Comparison of ENCODE assay signal across 8 cellular contexts in genomic region chr1:51236548-51237312, GRCh38. TPM values are rescaled to one million over a fixed set of nuclear protein-coding genes. Genes with fewer than 3 reads are reported as not detected.
DNase-seq lines count a peak whose midpoint lies in the region; ATAC-seq and TF ChIP-seq lines count a peak whose summit lies in the region.

No MANE protein-coding gene starts in this region.

- ATAC-seq in HG03103 (IDR thresholded peaks at IDR 0.05; ENCODE audit: low read depth, unreplicated experiment): peak; percentile 14
- peak; percentile 46 for ATAC-seq in upper lobe of right lung

- DNase-seq in NCI-H748 (lab: John Stamatoyannopoulos, UW; ENCODE audit: unreplicated experiment) (peak; percentile 73), NCI-H748 treated with DMSO at 0.1 percent for 48 hours (lab: John Stamatoyannopoulos, UW) (no peak), germinal center (ENCODE audit: low spot score) (peak; percentile 34), occipital lobe (lab: John Stamatoyannopoulos, UW) (peak; percentile 27), upper lobe of right lung (peak; percentile 76)
- DNase-seq in activated effector memory CD4-positive, alpha-beta T cell treated with anti-CD3 and anti-CD28 coated beads, Interleukin-2, amount 50 U/mL, for 16 hours: peak; percentile 76

- H3K79me2 ChIP-seq in OCI-LY3 (ENCODE audit: low read length): peaks cover 27% of the 10 kb centered on the region

- peak overlapping the region; percentile 79 for H3K9ac ChIP-seq in OCI-LY3 (ENCODE audit: low read length)

- no peak for TF ChIP-seq CTCF in OCI-LY3 (IDR thresholded peaks at IDR 0.05; ENCODE audit: low read depth, low read length)
- TF ChIP-seq CTCF in upper lobe of right lung (IDR thresholded peaks at IDR 0.05): no peak

- H3K27me3 ChIP-seq in OCI-LY3 (ENCODE audit: low read depth, low read length) (peaks cover 4% of the 10 kb centered on the region; the same call in 1 of the 2 replicates), upper lobe of right lung (no peaks in the 10 kb centered on the region)

- H4K20me1 ChIP-seq in OCI-LY3 (ENCODE audit: insufficient read depth, low read length): peaks cover 14% of the 10 kb centered on the region

- peak overlapping the region; percentile 78 for H2AFZ ChIP-seq in OCI-LY3 (ENCODE audit: low read depth, low read length)

- intact Hi-C loops in upper lobe of right lung (cut with DNase I): no loop called here

- peak overlapping the region; percentile 92 for H3K4me2 ChIP-seq in OCI-LY3 (ENCODE audit: low read length)

- H3K4me3 ChIP-seq in OCI-LY3 (ENCODE audit: low read length) (peak overlapping the region; percentile 95), upper lobe of right lung (peak overlapping the region; percentile 91)

- H3K4me1 ChIP-seq in OCI-LY3 (ENCODE audit: low read length) (peaks cover 23% of the 10 kb centered on the region), upper lobe of right lung (peaks cover 43% of the 10 kb centered on the region)

- H3K36me3 ChIP-seq in OCI-LY3 (replicated peaks; ENCODE audit: low read depth, low read length) (no peaks in the 10 kb centered on the region), upper lobe of right lung (no peaks in the 10 kb centered on the region)

- H3K9me3 ChIP-seq in OCI-LY3 (ENCODE audit: insufficient read depth, low read length) (no peaks in the 10 kb centered on the region), upper lobe of right lung (no peaks in the 10 kb centered on the region)

- H3K27ac ChIP-seq in OCI-LY3 (ENCODE audit: low read length) (no peak overlapping the region), upper lobe of right lung (peak overlapping the region; percentile 93)

RNA-seq across cellular contexts. Expression of gene RNF11, which starts 0.7 kb away (rescaled TPM):
- 148 TPM for total RNA-seq in occipital lobe
- total RNA-seq in upper lobe of right lung: 94.0 TPM
